Comparison of ENCODE assay signal across 9 cellular contexts in genomic region chr4:24886596-24886995, GRCh38.
"Had no signal": no experiment of that assay in that cellular context is flagged by ENCODE, and none has a peak within 500 bp of the region (broad histone marks: within the 10 kb centered on the region; RNA-seq: fewer than 3 reads in every experiment).

No MANE protein-coding gene starts in this region.

- H3K36me3 ChIP-seq: HAP-1 had no signal

- H3K4me3 ChIP-seq: GM23248, HAP-1, K562 had no signal

- DNase-seq: GM23248, GOT3, H7, HFFc6, IMR-90 had no signal

- ATAC-seq: HCT116, K562 had no signal

- H3K27ac ChIP-seq: GM23248 had no signal

- H3K9me3 ChIP-seq: HAP-1 had no signal

- FAIRE-seq: HTR-8/SVneo, K562 had no signal

- H3K4me1 ChIP-seq: HAP-1 had no signal
